Comparison of ENCODE assay signal across 1 cellular context in the genomic region with DNA sequence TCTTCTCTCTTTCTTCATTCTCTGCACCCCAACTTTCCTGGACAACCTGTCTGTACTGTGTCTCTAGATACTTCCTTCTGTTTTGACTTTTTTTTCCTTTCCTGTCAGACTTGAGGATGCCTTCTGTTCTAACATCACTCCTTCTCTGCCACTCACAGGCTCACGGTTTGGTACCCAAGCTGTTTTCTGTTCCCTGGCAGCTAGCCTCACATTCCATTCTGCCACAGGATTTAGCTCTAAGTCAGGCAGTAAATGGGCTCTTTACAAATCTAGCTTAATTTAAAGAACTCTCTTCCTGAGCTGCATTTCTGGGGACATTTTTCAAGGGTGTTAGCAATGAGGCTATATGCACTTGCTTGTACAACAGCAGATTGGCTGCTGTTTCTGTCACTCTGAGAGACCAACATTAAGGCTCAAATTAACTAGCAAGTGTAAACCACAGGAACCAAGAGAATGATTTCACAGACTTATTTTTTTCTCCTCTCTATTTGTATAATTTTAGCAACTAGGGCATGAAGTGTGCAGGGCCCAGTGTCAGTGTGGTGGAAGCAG.
TF ChIP-seq lines count a peak whose summit lies in the region.

No MANE protein-coding gene starts in this region.

TF ChIP-seq in GM12878, 131 proteins besides CTCF, POLR2A, EP300 and RAD21:
- TF ChIP-seq, protein P1, sequence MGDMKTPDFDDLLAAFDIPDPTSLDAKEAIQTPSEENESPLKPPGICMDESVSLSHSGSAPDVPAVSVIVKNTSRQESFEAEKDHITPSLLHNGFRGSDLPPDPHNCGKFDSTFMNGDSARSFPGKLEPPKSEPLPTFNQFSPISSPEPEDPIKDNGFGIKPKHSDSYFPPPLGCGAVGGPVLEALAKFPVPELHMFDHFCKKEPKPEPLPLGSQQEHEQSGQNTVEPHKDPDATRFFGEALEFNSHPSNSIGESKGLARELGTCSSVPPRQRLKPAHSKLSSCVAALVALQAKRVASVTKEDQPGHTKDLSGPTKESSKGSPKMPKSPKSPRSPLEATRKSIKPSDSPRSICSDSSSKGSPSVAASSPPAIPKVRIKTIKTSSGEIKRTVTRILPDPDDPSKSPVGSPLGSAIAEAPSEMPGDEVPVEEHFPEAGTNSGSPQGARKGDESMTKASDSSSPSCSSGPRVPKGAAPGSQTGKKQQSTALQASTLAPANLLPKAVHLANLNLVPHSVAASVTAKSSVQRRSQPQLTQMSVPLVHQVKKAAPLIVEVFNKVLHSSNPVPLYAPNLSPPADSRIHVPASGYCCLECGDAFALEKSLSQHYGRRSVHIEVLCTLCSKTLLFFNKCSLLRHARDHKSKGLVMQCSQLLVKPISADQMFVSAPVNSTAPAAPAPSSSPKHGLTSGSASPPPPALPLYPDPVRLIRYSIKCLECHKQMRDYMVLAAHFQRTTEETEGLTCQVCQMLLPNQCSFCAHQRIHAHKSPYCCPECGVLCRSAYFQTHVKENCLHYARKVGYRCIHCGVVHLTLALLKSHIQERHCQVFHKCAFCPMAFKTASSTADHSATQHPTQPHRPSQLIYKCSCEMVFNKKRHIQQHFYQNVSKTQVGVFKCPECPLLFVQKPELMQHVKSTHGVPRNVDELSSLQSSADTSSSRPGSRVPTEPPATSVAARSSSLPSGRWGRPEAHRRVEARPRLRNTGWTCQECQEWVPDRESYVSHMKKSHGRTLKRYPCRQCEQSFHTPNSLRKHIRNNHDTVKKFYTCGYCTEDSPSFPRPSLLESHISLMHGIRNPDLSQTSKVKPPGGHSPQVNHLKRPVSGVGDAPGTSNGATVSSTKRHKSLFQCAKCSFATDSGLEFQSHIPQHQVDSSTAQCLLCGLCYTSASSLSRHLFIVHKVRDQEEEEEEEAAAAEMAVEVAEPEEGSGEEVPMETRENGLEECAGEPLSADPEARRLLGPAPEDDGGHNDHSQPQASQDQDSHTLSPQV (IDR thresholded peaks at IDR 0.05) = no peak
- no peak for TF ChIP-seq ATF3 (IDR thresholded peaks at IDR 0.05; ENCODE audit: borderline replicate concordance, extremely low read depth, low read depth, low read length)
- TF ChIP-seq PBX3 (IDR thresholded peaks at IDR 0.05; ENCODE audit: insufficient replicate concordance, low read depth, low read length) = peak; percentile 69
- peak; percentile 40; the same call in 1 of the 2 replicates for TF ChIP-seq ZNF384 (IDR thresholded peaks at IDR 0.05; ENCODE audit: borderline replicate concordance, low read depth, low read length)
- peak; percentile 18; the same call in 1 of the 2 replicates for TF ChIP-seq ATF7 (IDR thresholded peaks at IDR 0.05; ENCODE audit: low read depth)
- no peak for TF ChIP-seq WRNIP1 (IDR thresholded peaks at IDR 0.05; ENCODE audit: borderline replicate concordance, low read depth, low read length)
- TF ChIP-seq TCF3 (IDR thresholded peaks at IDR 0.05; ENCODE audit: borderline replicate concordance, insufficient read depth, low read depth, low read length) = no peak
- no peak for TF ChIP-seq SP1 (IDR thresholded peaks at IDR 0.05; ENCODE audit: low read depth, low read length)
- TF ChIP-seq RUNX3 (IDR thresholded peaks at IDR 0.05; ENCODE audit: low read length) = peak; percentile 11; the same call in 1 of the 2 replicates
- TF ChIP-seq POLR2AphosphoS5 (IDR thresholded peaks at IDR 0.05; ENCODE audit: low read length) = no peak
- no peak for TF ChIP-seq MTA3 (IDR thresholded peaks at IDR 0.05; ENCODE audit: borderline replicate concordance, low read length)
- TF ChIP-seq ZNF207 (IDR thresholded peaks at IDR 0.05; ENCODE audit: borderline replicate concordance) = no peak
- TF ChIP-seq CHD4 (IDR thresholded peaks at IDR 0.05) = no peak
- TF ChIP-seq RCOR1 (conservative IDR thresholded peaks at IDR 0.05; ENCODE audit: low read depth, low read length) = no peak
- no peak for TF ChIP-seq STAT3 (IDR thresholded peaks at IDR 0.05; ENCODE audit: low read depth, low read length)
- TF ChIP-seq, protein P2, sequence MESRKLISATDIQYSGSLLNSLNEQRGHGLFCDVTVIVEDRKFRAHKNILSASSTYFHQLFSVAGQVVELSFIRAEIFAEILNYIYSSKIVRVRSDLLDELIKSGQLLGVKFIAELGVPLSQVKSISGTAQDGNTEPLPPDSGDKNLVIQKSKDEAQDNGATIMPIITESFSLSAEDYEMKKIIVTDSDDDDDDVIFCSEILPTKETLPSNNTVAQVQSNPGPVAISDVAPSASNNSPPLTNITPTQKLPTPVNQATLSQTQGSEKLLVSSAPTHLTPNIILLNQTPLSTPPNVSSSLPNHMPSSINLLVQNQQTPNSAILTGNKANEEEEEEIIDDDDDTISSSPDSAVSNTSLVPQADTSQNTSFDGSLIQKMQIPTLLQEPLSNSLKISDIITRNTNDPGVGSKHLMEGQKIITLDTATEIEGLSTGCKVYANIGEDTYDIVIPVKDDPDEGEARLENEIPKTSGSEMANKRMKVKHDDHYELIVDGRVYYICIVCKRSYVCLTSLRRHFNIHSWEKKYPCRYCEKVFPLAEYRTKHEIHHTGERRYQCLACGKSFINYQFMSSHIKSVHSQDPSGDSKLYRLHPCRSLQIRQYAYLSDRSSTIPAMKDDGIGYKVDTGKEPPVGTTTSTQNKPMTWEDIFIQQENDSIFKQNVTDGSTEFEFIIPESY (IDR thresholded peaks at IDR 0.05) = no peak
- no peak for TF ChIP-seq JUNB (IDR thresholded peaks at IDR 0.05)
- TF ChIP-seq FOXK2 (IDR thresholded peaks at IDR 0.05) = no peak
- TF ChIP-seq POLR2AphosphoS2 (IDR thresholded peaks at IDR 0.05; ENCODE audit: low read depth, low read length) = no peak
- peak in 1 of 2 experiments; percentile 21; a peak in 1 of 4 replicates for TF ChIP-seq BHLHE40 (IDR thresholded peaks at IDR 0.05; ENCODE audit: borderline replicate concordance in 1 of 2, low read depth in 2 of 2, low read length in 1 of 2)
- no peak for TF ChIP-seq IRF3 (IDR thresholded peaks at IDR 0.05)
- TF ChIP-seq CBX5 (IDR thresholded peaks at IDR 0.05; ENCODE audit: low read depth) = no peak
- no peak for TF ChIP-seq SMARCA5 (IDR thresholded peaks at IDR 0.05)
- TF ChIP-seq, protein P3, sequence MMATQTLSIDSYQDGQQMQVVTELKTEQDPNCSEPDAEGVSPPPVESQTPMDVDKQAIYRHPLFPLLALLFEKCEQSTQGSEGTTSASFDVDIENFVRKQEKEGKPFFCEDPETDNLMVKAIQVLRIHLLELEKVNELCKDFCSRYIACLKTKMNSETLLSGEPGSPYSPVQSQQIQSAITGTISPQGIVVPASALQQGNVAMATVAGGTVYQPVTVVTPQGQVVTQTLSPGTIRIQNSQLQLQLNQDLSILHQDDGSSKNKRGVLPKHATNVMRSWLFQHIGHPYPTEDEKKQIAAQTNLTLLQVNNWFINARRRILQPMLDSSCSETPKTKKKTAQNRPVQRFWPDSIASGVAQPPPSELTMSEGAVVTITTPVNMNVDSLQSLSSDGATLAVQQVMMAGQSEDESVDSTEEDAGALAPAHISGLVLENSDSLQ (IDR thresholded peaks at IDR 0.05) = peak; percentile 96
- TF ChIP-seq BCL11A (IDR thresholded peaks at IDR 0.05; ENCODE audit: low read depth, low read length) = no peak
- TF ChIP-seq KDM1A (IDR thresholded peaks at IDR 0.05; ENCODE audit: borderline replicate concordance) = no peak
- TF ChIP-seq NR2F1 (conservative IDR thresholded peaks at IDR 0.05) = no peak
- TF ChIP-seq, protein P4, sequence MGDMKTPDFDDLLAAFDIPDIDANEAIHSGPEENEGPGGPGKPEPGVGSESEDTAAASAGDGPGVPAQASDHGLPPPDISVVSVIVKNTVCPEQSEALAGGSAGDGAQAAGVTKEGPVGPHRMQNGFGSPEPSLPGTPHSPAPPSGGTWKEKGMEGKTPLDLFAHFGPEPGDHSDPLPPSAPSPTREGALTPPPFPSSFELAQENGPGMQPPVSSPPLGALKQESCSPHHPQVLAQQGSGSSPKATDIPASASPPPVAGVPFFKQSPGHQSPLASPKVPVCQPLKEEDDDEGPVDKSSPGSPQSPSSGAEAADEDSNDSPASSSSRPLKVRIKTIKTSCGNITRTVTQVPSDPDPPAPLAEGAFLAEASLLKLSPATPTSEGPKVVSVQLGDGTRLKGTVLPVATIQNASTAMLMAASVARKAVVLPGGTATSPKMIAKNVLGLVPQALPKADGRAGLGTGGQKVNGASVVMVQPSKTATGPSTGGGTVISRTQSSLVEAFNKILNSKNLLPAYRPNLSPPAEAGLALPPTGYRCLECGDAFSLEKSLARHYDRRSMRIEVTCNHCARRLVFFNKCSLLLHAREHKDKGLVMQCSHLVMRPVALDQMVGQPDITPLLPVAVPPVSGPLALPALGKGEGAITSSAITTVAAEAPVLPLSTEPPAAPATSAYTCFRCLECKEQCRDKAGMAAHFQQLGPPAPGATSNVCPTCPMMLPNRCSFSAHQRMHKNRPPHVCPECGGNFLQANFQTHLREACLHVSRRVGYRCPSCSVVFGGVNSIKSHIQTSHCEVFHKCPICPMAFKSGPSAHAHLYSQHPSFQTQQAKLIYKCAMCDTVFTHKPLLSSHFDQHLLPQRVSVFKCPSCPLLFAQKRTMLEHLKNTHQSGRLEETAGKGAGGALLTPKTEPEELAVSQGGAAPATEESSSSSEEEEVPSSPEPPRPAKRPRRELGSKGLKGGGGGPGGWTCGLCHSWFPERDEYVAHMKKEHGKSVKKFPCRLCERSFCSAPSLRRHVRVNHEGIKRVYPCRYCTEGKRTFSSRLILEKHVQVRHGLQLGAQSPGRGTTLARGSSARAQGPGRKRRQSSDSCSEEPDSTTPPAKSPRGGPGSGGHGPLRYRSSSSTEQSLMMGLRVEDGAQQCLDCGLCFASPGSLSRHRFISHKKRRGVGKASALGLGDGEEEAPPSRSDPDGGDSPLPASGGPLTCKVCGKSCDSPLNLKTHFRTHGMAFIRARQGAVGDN (IDR thresholded peaks at IDR 0.05) = no peak
- TF ChIP-seq MYB (IDR thresholded peaks at IDR 0.05; ENCODE audit: borderline replicate concordance, low read depth, low read length) = no peak
- no peak for TF ChIP-seq CHD2 (IDR thresholded peaks at IDR 0.05; ENCODE audit: borderline replicate concordance, low read depth, low read length)
